In the genomic region with DNA sequence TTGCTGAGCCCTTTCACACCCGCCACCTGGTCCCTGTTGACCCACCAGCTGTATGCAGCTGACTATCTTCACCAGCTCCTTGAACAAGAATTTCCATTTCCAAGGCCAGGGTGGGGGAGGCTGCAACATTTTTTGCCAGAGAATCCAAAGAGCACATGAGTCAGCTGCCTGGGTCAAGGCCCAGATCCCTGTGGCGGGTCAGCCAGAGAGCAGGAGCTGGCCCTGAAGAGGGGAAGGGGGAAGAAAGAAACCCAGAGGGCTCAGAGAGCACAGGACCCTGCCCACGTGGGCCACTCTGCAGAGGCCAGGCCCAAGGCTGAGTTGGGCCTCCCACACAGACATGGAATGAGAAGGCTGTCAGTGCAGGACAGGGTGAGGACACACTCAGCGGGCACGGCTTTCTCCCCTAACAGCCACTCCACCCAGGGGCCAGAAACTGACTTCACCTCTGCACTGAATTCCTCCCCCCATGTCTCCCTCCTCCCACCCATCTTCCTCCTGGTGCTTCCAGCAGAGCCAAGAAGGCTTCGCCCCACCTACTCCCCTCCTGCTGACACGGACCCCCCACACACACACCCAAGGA, we compare ENCODE assay signal across 10 cellular contexts. TPM values are rescaled to one million over a fixed set of nuclear protein-coding genes. Genes with fewer than 3 reads are reported as not detected.
A peak's percentile ranks its signal among the peaks of the same experiment; 100 is the strongest.
DNase-seq lines count a peak whose midpoint lies in the region; ATAC-seq and TF ChIP-seq lines count a peak whose summit lies in the region.
"Had no signal": no experiment of that assay in that cellular context is flagged by ENCODE, and none has a peak within 500 bp of the region (broad histone marks: within the 10 kb centered on the region; RNA-seq: fewer than 3 reads in every experiment).

No MANE protein-coding gene starts in this region.

- intact Hi-C loops in right cardiac atrium (cut with DNase I) (no loop called here), gastrocnemius medialis (cut with DNase I; ENCODE audit: low total_unique reads) (no loop called here)

- 38% methylated on average over 7 of the region's 7 CpGs for WGBS in right cardiac atrium

- H3K9me3 ChIP-seq in right cardiac atrium (ENCODE audit: control insufficient read depth, low read length), result no peaks in the 10 kb centered on the region
- H3K9me3 ChIP-seq in gastrocnemius medialis, result no peaks in the 10 kb centered on the region

- ATAC-seq in right cardiac atrium, result peak; percentile 89 to 92
- peak; percentile 90 to 91 for ATAC-seq in gastrocnemius medialis
- ATAC-seq in GM19395 (IDR thresholded peaks at IDR 0.05; ENCODE audit: unreplicated experiment), result no peak

- peaks cover 14% of the 10 kb centered on the region for H3K27me3 Mint-ChIP-seq in endothelial cell (ENCODE audit: unreplicated experiment)

- no peak for TF ChIP-seq POLR2A in gastrocnemius medialis (IDR thresholded peaks at IDR 0.05)

- H3K27me3 ChIP-seq in right cardiac atrium (ENCODE audit: control insufficient read depth, insufficient read depth), result no peaks in the 10 kb centered on the region
- H3K27me3 ChIP-seq in gastrocnemius medialis, result no peaks in the 10 kb centered on the region

- TF ChIP-seq CTCF in gastrocnemius medialis (IDR thresholded peaks at IDR 0.05 in 4 of 5, conservative IDR thresholded peaks at IDR 0.05 in 1 of 5), result no peak
- TF ChIP-seq CTCF in endothelial cell (IDR thresholded peaks at IDR 0.05; ENCODE audit: unreplicated experiment), result no peak

- H3K9me3 Mint-ChIP-seq in endothelial cell (ENCODE audit: unreplicated experiment), result no peaks in the 10 kb centered on the region

- no peak overlapping the region for H3K4me3 Mint-ChIP-seq in endothelial cell (ENCODE audit: unreplicated experiment)

- no peaks in the 10 kb centered on the region for H3K4me1 Mint-ChIP-seq in endothelial cell (ENCODE audit: unreplicated experiment)

- no peak overlapping the region for H3K4me3 ChIP-seq in right cardiac atrium (ENCODE audit: low read length)
- H3K4me3 ChIP-seq in gastrocnemius medialis, result no peak overlapping the region

- H3K4me1 ChIP-seq in right cardiac atrium (ENCODE audit: control insufficient read depth, insufficient read depth, low read length) (peaks cover 3% of the 10 kb centered on the region), gastrocnemius medialis (peaks cover 19 to 26% of the 10 kb centered on the region in 2 donors)
- H3K4me1 ChIP-seq: parathyroid adenoma had no signal

- no peaks in the 10 kb centered on the region for H3K36me3 ChIP-seq in gastrocnemius medialis

- in situ Hi-C loops in gastrocnemius medialis (cut with MboI; ENCODE audit: low sequenced_read_pairs in 4 of 4), result loop anchor here in 1 of 4 donors (25.0 kb wide), 1 partner anchor 480 kb away; a partner anchor contains a TSS

- H3K27ac ChIP-seq in right cardiac atrium (ENCODE audit: low read length) (peak overlapping the region; percentile 93), gastrocnemius medialis (peak overlapping the region; percentile 69 to 78 (median 74))
- H3K27ac ChIP-seq: parathyroid adenoma, VCaP had no signal

- DNase-seq in EL (peak; percentile 93), amniotic stem cell (lab: John Stamatoyannopoulos, UW) (peak; percentile 33), right cardiac atrium (peak; percentile 91 to 94 (median 93)), gastrocnemius medialis (peak; percentile 85 to 94), endothelial cell (ENCODE audit: low spot score) (no peak), NCI-H774 (lab: John Stamatoyannopoulos, UW) (no peak)
- no peak for DNase-seq in activated CD8-positive, alpha-beta memory T cell treated with anti-CD3 and anti-CD28 coated beads for 24 hours

- no peaks in the 10 kb centered on the region for H3K36me3 Mint-ChIP-seq in endothelial cell (ENCODE audit: low read depth, unreplicated experiment)

- H3K27ac Mint-ChIP-seq in endothelial cell (ENCODE audit: unreplicated experiment), result no peak overlapping the region

RNA-seq across cellular contexts. Expression of a gene that starts 28.9 kb away (rescaled TPM):
- total RNA-seq in right cardiac atrium, result 100 to 1,000 TPM; 334 to 461 (median 411) TPM
- 819 TPM for polyA plus RNA-seq in right cardiac atrium
- total RNA-seq in gastrocnemius medialis, result 100 to 1,000 TPM; 153 to 361 (median 224) TPM
- total RNA-seq in endothelial cell (ENCODE audit: unreplicated experiment), result 11.9 TPM

RNA-seq across cellular contexts. Expression of a gene that starts 33.8 kb away (rescaled TPM):
- not detected for total RNA-seq in right cardiac atrium
- not detected for polyA plus RNA-seq in right cardiac atrium
- total RNA-seq in gastrocnemius medialis, result not detected
- not detected for total RNA-seq in endothelial cell (ENCODE audit: unreplicated experiment)

RNA-seq across cellular contexts. Expression of a gene that starts 38.7 kb away (rescaled TPM):
- total RNA-seq in right cardiac atrium (100 to 1,000 TPM in 3 of 4 donors, 10 to 100 TPM in 1; 95.9 to 243 (median 148) TPM), gastrocnemius medialis (100 to 1,000 TPM in 3 of 4 donors, 10 to 100 TPM in 1; 76.8 to 377 (median 144) TPM), endothelial cell (ENCODE audit: unreplicated experiment) (2.8 TPM)
- 329 TPM for polyA plus RNA-seq in right cardiac atrium

RNA-seq across cellular contexts. Expression of a gene that starts 42.1 kb away (rescaled TPM):
- 1 to 10 TPM in 2 of 4 donors, under 1 TPM in 2; 0.54 to 2.0 (median 1.1) TPM for total RNA-seq in right cardiac atrium
- 1.6 TPM for polyA plus RNA-seq in right cardiac atrium
- total RNA-seq in gastrocnemius medialis, result 1 to 10 TPM in 1 of 4 donors, under 1 TPM in 1, not detected in 2; 0.88 to 1.6 TPM
- not detected for total RNA-seq in endothelial cell (ENCODE audit: unreplicated experiment)

RNA-seq across cellular contexts. Expression of a gene that starts 46.5 kb away (rescaled TPM):
- total RNA-seq in right cardiac atrium (not detected), gastrocnemius medialis (not detected), endothelial cell (ENCODE audit: unreplicated experiment) (not detected)
- polyA plus RNA-seq in right cardiac atrium, result not detected

Comparison
In these comparisons a context has a peak if more than half of its experiments do, and no peak if none do; other contexts are left out.
1. DNase-seq: peak in EL (single experiment), amniotic stem cell (single experiment), right cardiac atrium (3 of 3) and gastrocnemius medialis (2 of 2); none in activated CD8-positive, alpha-beta memory T cell treated with anti-CD3 and anti-CD28 coated beads for 24 hours (single experiment), endothelial cell (single experiment) and NCI-H774 (single experiment).
2. RNA of a gene that starts 28.9 kb away (total RNA-seq): 334 to 461 TPM in right cardiac atrium and 153 to 361 TPM in gastrocnemius medialis; 11.9 TPM in endothelial cell (single experiment); every median in the first group is over 10 times any median in the second.
3. RNA of a gene that starts 38.7 kb away (total RNA-seq): 76.8 to 377 TPM in gastrocnemius medialis and 95.9 to 243 TPM in right cardiac atrium; 2.8 TPM in endothelial cell (single experiment); every median in the first group is over 10 times any median in the second.